ENCODE assay signal across 34 cellular contexts in the genomic region with DNA sequence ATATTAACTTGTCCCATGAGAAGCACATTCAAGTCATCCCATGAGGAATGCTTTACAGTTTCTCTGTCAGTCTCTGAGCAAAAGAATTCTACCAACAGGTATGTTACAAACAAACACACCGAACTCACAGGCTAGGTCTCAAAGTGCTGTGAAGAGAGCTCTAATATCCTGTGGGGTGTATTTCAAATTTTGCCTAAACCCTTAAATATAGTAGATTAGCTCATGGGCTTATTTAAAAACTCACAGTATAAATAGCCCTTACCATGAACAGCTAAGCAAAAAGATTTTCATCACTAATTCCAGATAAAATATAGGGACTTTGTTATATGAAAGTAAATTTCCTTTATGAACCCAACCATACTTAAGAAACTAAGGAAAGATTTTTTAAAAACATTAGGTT.
"Had no signal": no experiment of that assay in that cellular context is flagged by ENCODE, and none has a peak within 500 bp of the region (broad histone marks: within the 10 kb centered on the region; RNA-seq: fewer than 3 reads in every experiment).

No MANE protein-coding gene starts in this region.

- H3K4me1 Mint-ChIP-seq: activated B cell treated with CpG ODN at 0.5 μM for 24 hours; central memory CD8-positive, alpha-beta T cell; T-cell; T-helper 17 cell had no signal

- H3K4me3 ChIP-seq: adrenal gland, Peyer's patch had no signal

- H3K27ac Mint-ChIP-seq: activated B cell treated with CpG ODN at 0.5 μM for 24 hours; activated CD4-positive, alpha-beta memory T cell treated with anti-CD3 and anti-CD28 coated beads for 36 hours; activated naive CD4-positive, alpha-beta T cell treated with anti-CD3 and anti-CD28 coated beads, Interleukin-2, amount 50 U/mL, for 72 hours; brain; T-cell; T-helper 17 cell had no signal

- H3K36me3 Mint-ChIP-seq: activated CD4-positive, alpha-beta memory T cell treated with anti-CD3 and anti-CD28 coated beads for 36 hours; activated naive CD4-positive, alpha-beta T cell treated with anti-CD3 and anti-CD28 coated beads, Interleukin-2, amount 50 U/mL, for 72 hours; T-cell had no signal

- DNase-seq: activated B cell treated with CpG ODN at 0.5 μM for 24 hours; activated CD4-positive, alpha-beta memory T cell treated with anti-CD3 and anti-CD28 coated beads for 36 hours; activated CD4-positive, alpha-beta T cell treated with anti-CD3 and anti-CD28 coated beads for 4 hours; activated CD4-positive, alpha-beta T cell treated with anti-CD3 and anti-CD28 coated beads, Interleukin-2, amount 50 U/mL, for 1 hour; activated CD4-positive, CD25-positive, alpha-beta regulatory T cell treated with anti-CD3 and anti-CD28 coated beads, Interleukin-2, amount 50 U/mL, for 72 hours; activated CD8-positive, alpha-beta memory T cell treated with anti-CD3 and anti-CD28 coated beads, Interleukin-2, amount 50 U/mL, for 4 hours; activated effector memory CD4-positive, alpha-beta T cell treated with Interleukin-2 at 50 U/mL for 16 hours; activated T-cell treated with anti-CD3 and anti-CD28 coated beads for 4 hours; activated T-cell treated with anti-CD3 and anti-CD28 coated beads, Interleukin-2, amount 50 U/mL, for 4 hours; adrenal gland; MM.1S; MV-4-11; NCI-H1092; NCI-H1436 treated with DMSO at 0.1 percent for 48 hours; NCI-H1694 treated with DMSO at 0.1 percent for 48 hours; NCI-H2029 treated with DMSO at 0.1 percent for 48 hours; NCI-H2107; NCI-H2171; NCI-H510A; NCI-H526; NCI-H748 treated with DMSO at 0.1 percent for 48 hours; NK-92 treated with Interleukin-12 subunit alpha and Interleukin-12 subunit beta, amount 100 ng/mL, for 24 hours; PC-3; Peyer's patch; RPMI8226; SIG-M5; T-cell; T-helper 17 cell had no signal

- H3K36me3 ChIP-seq: adrenal gland, Peyer's patch had no signal

- H3K27me3 Mint-ChIP-seq: brain had no signal

- H3K9me3 ChIP-seq: adrenal gland, Peyer's patch had no signal

- H3K4me3 Mint-ChIP-seq: activated B cell treated with CpG ODN at 0.5 μM for 24 hours; activated CD4-positive, alpha-beta memory T cell treated with anti-CD3 and anti-CD28 coated beads for 36 hours; activated T-cell treated with anti-CD3 and anti-CD28 coated beads, Interleukin-2, amount 50 U/mL, for 4 hours; brain; central memory CD8-positive, alpha-beta T cell; T-cell; T-helper 17 cell had no signal

- H3K4me2 ChIP-seq: KMS-11 had no signal

- H3K9ac ChIP-seq: KMS-11 had no signal

- H3K4me1 ChIP-seq: Peyer's patch had no signal

- H3K27me3 ChIP-seq: adrenal gland, Peyer's patch had no signal

- ATAC-seq: activated naive CD4-positive, alpha-beta T cell treated with anti-CD3 and anti-CD28 coated beads, Interleukin-2, amount 50 U/mL, for 72 hours; activated T-cell treated with anti-CD3 and anti-CD28 coated beads, Interleukin-2, amount 50 U/mL, for 4 hours; PC-3; SK-N-SH treated with all-trans-retinoic acid at 6 μM for 48 hours; T-cell; T-helper 17 cell had no signal

- H3K27ac ChIP-seq: adrenal gland, KMS-11, Peyer's patch, VCaP had no signal

- H3K9me3 Mint-ChIP-seq: activated B cell treated with CpG ODN at 0.5 μM for 24 hours; activated CD4-positive, alpha-beta memory T cell treated with anti-CD3 and anti-CD28 coated beads for 36 hours; activated naive CD4-positive, alpha-beta T cell treated with anti-CD3 and anti-CD28 coated beads, Interleukin-2, amount 50 U/mL, for 72 hours; activated T-cell treated with anti-CD3 and anti-CD28 coated beads, Interleukin-2, amount 50 U/mL, for 4 hours; central memory CD8-positive, alpha-beta T cell; T-cell had no signal
